8 cellular contexts compared by ENCODE assay signal in genomic region chr3:132180337-132180791, GRCh38.
DNase-seq lines count a peak whose midpoint lies in the region; ATAC-seq and TF ChIP-seq lines count a peak whose summit lies in the region.

No MANE protein-coding gene starts in this region.

- TF ChIP-seq CTCF in OCI-LY7 (conservative IDR thresholded peaks at IDR 0.05; ENCODE audit: low read length) (peak; percentile 79), dorsolateral prefrontal cortex (IDR thresholded peaks at IDR 0.05 in 54 of 56, conservative IDR thresholded peaks at IDR 0.05 in 2 of 56; ENCODE audit: low read depth in 1 of 56, partially characterized antibody in 56 of 56) (peak; percentile 19 to 73 (median 54))

- no peaks in the 10 kb centered on the region for H3K9me3 Mint-ChIP-seq in naive B cell

- no peak overlapping the region for H3K9ac ChIP-seq in Karpas-422 (ENCODE audit: low read length)

- peaks cover 0 to 6% (median 2%) of the 10 kb centered on the region in 3 donors for H3K4me1 Mint-ChIP-seq in naive B cell

- H3K36me3 ChIP-seq in Karpas-422 (ENCODE audit: insufficient read depth, low read length) (no peaks in the 10 kb centered on the region), OCI-LY7 (ENCODE audit: insufficient read depth, low read length) (no peaks in the 10 kb centered on the region)

- POLR2A ChIA-PET in OCI-LY7 (lab: Charles Lee): no interaction called here

- no peaks in the 10 kb centered on the region for H3K9me2 ChIP-seq in Karpas-422 (replicated peaks; ENCODE audit: insufficient read depth, low read length)
- H3K9me2 ChIP-seq in OCI-LY7 (ENCODE audit: insufficient read depth, low read length): no peaks in the 10 kb centered on the region

- H3K4me2 ChIP-seq in Karpas-422 (ENCODE audit: low read depth, low read length, poor library complexity, severe bottlenecking): no peak overlapping the region
- H3K4me2 ChIP-seq in OCI-LY7 (ENCODE audit: low read length): no peak overlapping the region

- H3K36me3 Mint-ChIP-seq in naive B cell: no peaks in the 10 kb centered on the region

- intact Hi-C loops in OCI-LY7 (cut with micrococcal nuclease; ENCODE audit: unreplicated experiment): loop anchor here (5.0 kb wide), 1 partner anchor 143 kb away; the partner anchor contains the start of gene CPNE4
- intact Hi-C loops in dorsolateral prefrontal cortex (cut with DNase I): loop anchor here in 1 of 2 donors (5.0 kb wide), 1 partner anchor 143 kb away; the partner anchor contains the start of gene CPNE4

- peaks cover 0 to 11% (median 7%) of the 10 kb centered on the region in 3 donors for H3K27me3 Mint-ChIP-seq in naive B cell

- H3K4me1 ChIP-seq in Karpas-422 (ENCODE audit: low read length) (no peaks in the 10 kb centered on the region), OCI-LY7 (ENCODE audit: insufficient read depth, low read length, poor library complexity, severe bottlenecking) (no peaks in the 10 kb centered on the region)

- H3K79me2 ChIP-seq in Karpas-422 (ENCODE audit: low read length) (no peaks in the 10 kb centered on the region), OCI-LY7 (ENCODE audit: insufficient read depth, low read depth, low read length) (no peaks in the 10 kb centered on the region)

- ATAC-seq in GM18861 (IDR thresholded peaks at IDR 0.05; ENCODE audit: unreplicated experiment) (peak; percentile 77), naive B cell (ENCODE audit: low read depth in 2 of 2) (no peak), HG03108 (IDR thresholded peaks at IDR 0.05; ENCODE audit: unreplicated experiment) (no peak)
- ATAC-seq in activated CD4-positive, CD25-positive, alpha-beta regulatory T cell treated with anti-CD3 and anti-CD28 coated beads, Interleukin-2, amount 50 U/mL, for 24 hours: no peak

- H2AFZ ChIP-seq in Karpas-422 (ENCODE audit: low read length) (no peak overlapping the region), OCI-LY7 (ENCODE audit: low read length) (no peak overlapping the region)

- H3K27me3 ChIP-seq in Karpas-422 (ENCODE audit: low read length) (no peaks in the 10 kb centered on the region), dorsolateral prefrontal cortex (no peaks in the 10 kb centered on the region)

- DNase-seq in CD1c-positive myeloid dendritic cell (ENCODE audit: extremely low spot score) (peak; percentile 42), Karpas-422 (peak; percentile 83), OCI-LY7 (ENCODE audit: low spot score) (peak; percentile 58), dorsolateral prefrontal cortex (peak in 2 of 10 donors; percentile 13 to 27), naive B cell (peak; percentile 3)

- BruUV-seq in OCI-LY7 (replicated peaks; lab: Mats Ljungman, UMichigan): no TSS peak

- H3K4me3 Mint-ChIP-seq in naive B cell: no peak overlapping the region

- H4K20me1 ChIP-seq in Karpas-422 (ENCODE audit: insufficient read depth, low read depth, low read length) (no peaks in the 10 kb centered on the region), OCI-LY7 (ENCODE audit: insufficient read depth, low read length) (no peaks in the 10 kb centered on the region)

- H3K9me3 ChIP-seq in Karpas-422 (ENCODE audit: low read length): no peaks in the 10 kb centered on the region
- H3K9me3 ChIP-seq in OCI-LY7 (ENCODE audit: low read length): no peaks in the 10 kb centered on the region

- H3K27ac Mint-ChIP-seq in naive B cell: no peak overlapping the region

- no peak overlapping the region for H3K4me3 ChIP-seq in Karpas-422 (ENCODE audit: low read length)
- no peak overlapping the region for H3K4me3 ChIP-seq in OCI-LY7 (ENCODE audit: low read depth, low read length, poor library complexity, severe bottlenecking)
- no peak overlapping the region for H3K4me3 ChIP-seq in dorsolateral prefrontal cortex

- no peak overlapping the region for H3K27ac ChIP-seq in Karpas-422 (ENCODE audit: low read length)
- H3K27ac ChIP-seq in OCI-LY7 (ENCODE audit: low read depth, low read length, poor library complexity, severe bottlenecking): no peak overlapping the region
- no peak overlapping the region for H3K27ac ChIP-seq in dorsolateral prefrontal cortex

- CTCF ChIA-PET in OCI-LY7 (lab: Charles Lee; ENCODE audit: unreplicated experiment): no interaction called here
